30 cellular contexts compared by ENCODE assay signal in genomic region chr2:70396589-70396988, GRCh38.
"Had no signal": no experiment of that assay in that cellular context is flagged by ENCODE, and none has a peak within 500 bp of the region (broad histone marks: within the 10 kb centered on the region; RNA-seq: fewer than 3 reads in every experiment).

No MANE protein-coding gene starts in this region.

- H3K9me3 ChIP-seq: ascending aorta, neutrophil, transverse colon had no signal

- H3K4me3 ChIP-seq: ascending aorta, coronary artery, hepatocyte, transverse colon had no signal

- H3K27me3 ChIP-seq: ascending aorta, transverse colon had no signal

- H3K36me3 Mint-ChIP-seq: activated naive CD4-positive, alpha-beta T cell treated with anti-CD3 and anti-CD28 coated beads, Interleukin-2, amount 10 ng/mL, durations not matched to agents 7 days and 5 days; activated naive CD8-positive, alpha-beta T cell treated with anti-CD3 and anti-CD28 coated beads, Interleukin-2, amount 10 ng/mL, durations not matched to agents 7 days and 5 days; brain; mesothelial cell of epicardium; naive B cell had no signal

- H3K4me1 ChIP-seq: ascending aorta, transverse colon had no signal

- H3K36me3 ChIP-seq: ascending aorta, neutrophil, transverse colon, WERI-Rb-1 had no signal

- H3K27ac ChIP-seq: ascending aorta, coronary artery, hepatocyte, neutrophil, transverse colon, WERI-Rb-1 had no signal

- H3K9me3 Mint-ChIP-seq: activated CD4-positive, alpha-beta memory T cell treated with anti-CD3 and anti-CD28 coated beads, Interleukin-2, amount 10 ng/mL, durations not matched to agents 7 days and 5 days; activated naive CD4-positive, alpha-beta T cell treated with anti-CD3 and anti-CD28 coated beads, Interleukin-2, amount 10 ng/mL, durations not matched to agents 7 days and 5 days; activated T-cell treated with anti-CD3 and anti-CD28 coated beads, Interleukin-2, amount 50 U/mL, for 24 hours; brain; effector memory CD8-positive, alpha-beta T cell; mesothelial cell of epicardium; T-helper 1 cell treated with Interleukin-12 subunit alpha and Interleukin-12 subunit beta and Interleukin-4 antibody, amounts not matched to agents 30 μg/mL and 1 μg/mL, for 36 hours had no signal

- ATAC-seq: activated CD4-positive, CD25-positive, alpha-beta regulatory T cell treated with anti-CD3 and anti-CD28 coated beads, Interleukin-2, amount 50 U/mL, for 24 hours; effector memory CD8-positive, alpha-beta T cell; esophagus mucosa had no signal

- H3K4me1 Mint-ChIP-seq: activated CD4-positive, alpha-beta memory T cell treated with anti-CD3 and anti-CD28 coated beads, Interleukin-2, amount 10 ng/mL, durations not matched to agents 7 days and 5 days; activated naive CD4-positive, alpha-beta T cell treated with anti-CD3 and anti-CD28 coated beads, Interleukin-2, amount 10 ng/mL, durations not matched to agents 7 days and 5 days; brain; mesothelial cell of epicardium; naive B cell had no signal

- DNase-seq: activated CD4-positive, alpha-beta memory T cell treated with anti-CD3 and anti-CD28 coated beads, Interleukin-2, amount 10 ng/mL, durations not matched to agents 7 days and 5 days; activated CD4-positive, alpha-beta T cell treated with anti-CD3 and anti-CD28 coated beads for 48 hours; activated CD8-positive, alpha-beta memory T cell treated with anti-CD3 and anti-CD28 coated beads, Interleukin-2, amount 50 U/mL, for 48 hours; activated gamma-delta T cell; activated naive CD4-positive, alpha-beta T cell treated with anti-CD3 and anti-CD28 coated beads, Interleukin-2, amount 10 ng/mL, durations not matched to agents 7 days and 5 days; activated naive CD8-positive, alpha-beta T cell treated with anti-CD3 and anti-CD28 coated beads, Interleukin-2, amount 10 ng/mL, durations not matched to agents 7 days and 5 days; activated T-cell treated with anti-CD3 and anti-CD28 coated beads, Interleukin-2, amount 50 U/mL, for 24 hours; effector memory CD8-positive, alpha-beta T cell; foreskin melanocyte; kidney; naive B cell; nephron progenitor cell; retina; stimulated activated CD4-positive, alpha-beta T cell treated with anti-CD3 and anti-CD28 coated beads, Interleukin-15, amount 100 ng/mL, for 24 hours; stimulated activated CD4-positive, alpha-beta T cell treated with anti-CD3 and anti-CD28 coated beads, Interleukin-2, amount 100 ng/mL, for 24 hours; stimulated activated naive CD4-positive, alpha-beta T cell; T-helper 9 cell; transverse colon; WERI-Rb-1 had no signal

- H3K4me3 Mint-ChIP-seq: activated CD4-positive, alpha-beta memory T cell treated with anti-CD3 and anti-CD28 coated beads, Interleukin-2, amount 10 ng/mL, durations not matched to agents 7 days and 5 days; activated naive CD4-positive, alpha-beta T cell treated with anti-CD3 and anti-CD28 coated beads, Interleukin-2, amount 10 ng/mL, durations not matched to agents 7 days and 5 days; activated naive CD8-positive, alpha-beta T cell treated with anti-CD3 and anti-CD28 coated beads, Interleukin-2, amount 10 ng/mL, durations not matched to agents 7 days and 5 days; activated T-cell treated with anti-CD3 and anti-CD28 coated beads, Interleukin-2, amount 50 U/mL, for 24 hours; brain; effector memory CD8-positive, alpha-beta T cell; mesothelial cell of epicardium; nephron progenitor cell; T-helper 1 cell treated with Interleukin-12 subunit alpha and Interleukin-12 subunit beta and Interleukin-4 antibody, amounts not matched to agents 30 μg/mL and 1 μg/mL, for 36 hours had no signal

- H3K27ac Mint-ChIP-seq: activated CD4-positive, alpha-beta memory T cell treated with anti-CD3 and anti-CD28 coated beads, Interleukin-2, amount 10 ng/mL, durations not matched to agents 7 days and 5 days; activated naive CD4-positive, alpha-beta T cell treated with anti-CD3 and anti-CD28 coated beads, Interleukin-2, amount 10 ng/mL, durations not matched to agents 7 days and 5 days; activated naive CD8-positive, alpha-beta T cell treated with anti-CD3 and anti-CD28 coated beads, Interleukin-2, amount 10 ng/mL, durations not matched to agents 7 days and 5 days; activated T-cell treated with anti-CD3 and anti-CD28 coated beads, Interleukin-2, amount 50 U/mL, for 24 hours; brain; effector memory CD8-positive, alpha-beta T cell; mesothelial cell of epicardium; naive B cell; nephron progenitor cell; progenitor cell of endocrine pancreas; T-helper 1 cell treated with Interleukin-12 subunit alpha and Interleukin-12 subunit beta and Interleukin-4 antibody, amounts not matched to agents 30 μg/mL and 1 μg/mL, for 36 hours had no signal

- FAIRE-seq: kidney, TTC549 had no signal
